Comparison of ENCODE assay signal across 1 cellular context in genomic region chr2:164335947-164336346, GRCh38.
TF ChIP-seq lines count a peak whose summit lies in the region.

No MANE protein-coding gene starts in this region.

TF ChIP-seq in GM23338, 12 proteins besides CTCF, POLR2A, EP300 and RAD21 (continued from another document):
- TF ChIP-seq NANOG (IDR thresholded peaks at IDR 0.05; ENCODE audit: borderline replicate concordance) (no peak), ETS1 (IDR thresholded peaks at IDR 0.05) (no peak), REST (IDR thresholded peaks at IDR 0.05; ENCODE audit: unreplicated experiment) (no peak), POLR2AphosphoS5 (IDR thresholded peaks at IDR 0.05; ENCODE audit: low read depth) (no peak), JUNB (IDR thresholded peaks at IDR 0.05; ENCODE audit: unreplicated experiment) (no peak), ZNF114 (CRISPR knock-in tag; IDR thresholded peaks at IDR 0.05) (no peak), ZNF331 (CRISPR knock-in tag; IDR thresholded peaks at IDR 0.05; ENCODE audit: low read depth) (no peak)
